23 cellular contexts compared by ENCODE assay signal in genomic region chr10:132369636-132370185, GRCh38. TPM values are rescaled to one million over a fixed set of nuclear protein-coding genes. Genes with fewer than 3 reads are reported as not detected.
DNase-seq lines count a peak whose midpoint lies in the region; ATAC-seq, FAIRE-seq and TF ChIP-seq lines count a peak whose summit lies in the region.
"Had no signal": no experiment of that assay in that cellular context is flagged by ENCODE, and none has a peak within 500 bp of the region (broad histone marks: within the 10 kb centered on the region; RNA-seq: fewer than 3 reads in every experiment).

No MANE protein-coding gene starts in this region.

- FAIRE-seq in HepG2 (lab: Jason Lieb, UNC): no peak
- FAIRE-seq: GM18507 had no signal

- in situ Hi-C loops in HepG2 (cut with HindIII; ENCODE audit: extremely low pct_ligation_motif_present, low pct_unique_long_range_greater_than_20kb): no loop called here

- CTCF ChIA-PET in HepG2 (lab: Yijun Ruan, JAX; ENCODE audit: low intra/inter-chr PET ratio, low total read pairs): no interaction called here

- TF ChIP-seq CTCF in right lobe of liver (IDR thresholded peaks at IDR 0.05) (no peak), HepG2 (CRISPR knock-in tag; IDR thresholded peaks at IDR 0.05) (no peak), lower lobe of right lung (IDR thresholded peaks at IDR 0.05) (no peak)

- H3K4me1 ChIP-seq in right lobe of liver (no peaks in the 10 kb centered on the region), HepG2 (ENCODE audit: insufficient read depth, low read length) (peaks cover 12% of the 10 kb centered on the region), lower lobe of right lung (peaks cover 1% of the 10 kb centered on the region), aorta (ENCODE audit: control insufficient read depth in 1 of 2, insufficient read depth in 2 of 2, low read length in 2 of 2) (no peaks in the 10 kb centered on the region)

- POLR2A ChIA-PET in HepG2 (lab: Yijun Ruan, JAX): no interaction called here

- TF ChIP-seq EP300 in HepG2 (IDR thresholded peaks at IDR 0.05; ENCODE audit: low read depth in 2 of 2, low read length in 2 of 2) (no peak), HepG2 (CRISPR knock-in tag; IDR thresholded peaks at IDR 0.05; ENCODE audit: borderline replicate concordance) (no peak)

- H3K9ac ChIP-seq in HepG2 (ENCODE audit: insufficient read depth, low read depth, low read length): no peak overlapping the region
- H3K9ac ChIP-seq: BLaER1 treated with 17β-estradiol and CSF1 and Interleukin-3, amounts not matched to agents 10 nM and 100 nM; GM23248; SK-N-SH had no signal

- no peak for TF ChIP-seq RAD21 in HepG2 (CRISPR knock-in tag; IDR thresholded peaks at IDR 0.05)

- H3K9me3 ChIP-seq in right lobe of liver (no peaks in the 10 kb centered on the region), HepG2 (ENCODE audit: low read length) (no peaks in the 10 kb centered on the region), lower lobe of right lung (no peaks in the 10 kb centered on the region), aorta (ENCODE audit: control insufficient read depth, low read length) (no peaks in the 10 kb centered on the region)
- H3K9me3 ChIP-seq: SK-N-SH had no signal

- H3K27ac ChIP-seq in right lobe of liver (no peak overlapping the region), HepG2 (ENCODE audit: extremely low read length, insufficient read depth, low read length) (no peak overlapping the region), lower lobe of right lung (no peak overlapping the region), aorta (ENCODE audit: low read depth in 1 of 2, low read length in 2 of 2) (no peak overlapping the region)
- H3K27ac ChIP-seq: 22Rv1; BLaER1 treated with 17β-estradiol and CSF1 and Interleukin-3, amounts not matched to agents 10 nM and 100 nM had no signal

- intact Hi-C loops in right lobe of liver (cut with DNase I): no loop called here
- intact Hi-C loops in HepG2 (cut with micrococcal nuclease; ENCODE audit: unreplicated experiment): no loop called here
- intact Hi-C loops in lower lobe of right lung (cut with DNase I): no loop called here
- intact Hi-C loops in aorta (cut with DNase I): no loop called here

- DNase-seq in NCI-H146 (lab: John Stamatoyannopoulos, UW) (peak; percentile 9), NCI-H146 treated with DMSO at 0.1 percent for 48 hours (lab: John Stamatoyannopoulos, UW; ENCODE audit: unreplicated experiment) (no peak), right lobe of liver (peak in 2 of 3 donors; percentile 22 to 26), HepG2 (ENCODE audit: low spot score) (no peak), lower lobe of right lung (peak; percentile 21), aorta (peak; percentile 18 to 65), NCI-H345 treated with DMSO at 0.1 percent for 48 hours (lab: John Stamatoyannopoulos, UW; ENCODE audit: unreplicated experiment) (no peak)
- DNase-seq: GDM1, Kasumi-1, NCI-H187 treated with DMSO at 0.1 percent for 48 hours, NCI-H2107, NCI-H2227 treated with DMSO at 0.1 percent for 48 hours, NCI-H510A treated with DMSO at 0.1 percent for 48 hours, OCI-M1, SIG-M5, SK-N-SH had no signal

- no peaks in the 10 kb centered on the region for H4K20me1 ChIP-seq in HepG2 (ENCODE audit: insufficient read depth, low read length)

- TF ChIP-seq POLR2A in right lobe of liver (IDR thresholded peaks at IDR 0.05): no peak
- TF ChIP-seq POLR2A in HepG2 (IDR thresholded peaks at IDR 0.05; ENCODE audit: insufficient read depth in 1 of 2, low read depth in 2 of 2, low read length in 2 of 2): no peak

- BruUV-seq in HepG2 (replicated peaks; lab: Mats Ljungman, UMichigan): no TSS peak

- H3K27me3 ChIP-seq in right lobe of liver (no peaks in the 10 kb centered on the region), HepG2 (ENCODE audit: control insufficient read depth in 1 of 2, insufficient read depth in 2 of 2, low read length in 2 of 2) (no peaks in the 10 kb centered on the region), lower lobe of right lung (ENCODE audit: low read depth) (no peaks in the 10 kb centered on the region), aorta (ENCODE audit: control insufficient read depth in 1 of 2, insufficient read depth in 2 of 2, low read length in 1 of 2) (no peaks in the 10 kb centered on the region)

- H3K79me2 ChIP-seq in HepG2 (ENCODE audit: insufficient read depth, low read length): no peaks in the 10 kb centered on the region

- H3K36me3 ChIP-seq in right lobe of liver: peaks cover 0 to 2% (median 1%) of the 10 kb centered on the region in 4 donors
- no peaks in the 10 kb centered on the region for H3K36me3 ChIP-seq in HepG2 (replicated peaks in 1 of 2; ENCODE audit: control insufficient read depth in 1 of 2, insufficient read depth in 2 of 2, low read length in 2 of 2)
- H3K36me3 ChIP-seq in lower lobe of right lung: peaks cover 23% of the 10 kb centered on the region
- H3K36me3 ChIP-seq in aorta (ENCODE audit: control insufficient read depth in 1 of 2, insufficient read depth in 2 of 2, low read length in 1 of 2): peaks cover 0 to 2% of the 10 kb centered on the region in 2 donors

- H3K4me3 ChIP-seq in right lobe of liver: no peak overlapping the region
- no peak overlapping the region for H3K4me3 ChIP-seq in HepG2 (replicated peaks in 1 of 3; ENCODE audit: insufficient read depth in 1 of 3, low read depth in 2 of 3, low read length in 3 of 3)
- H3K4me3 ChIP-seq in lower lobe of right lung: no peak overlapping the region
- H3K4me3 ChIP-seq in aorta (ENCODE audit: low read length in 2 of 2): no peak overlapping the region
- H3K4me3 ChIP-seq: BLaER1 treated with 17β-estradiol and CSF1 and Interleukin-3, amounts not matched to agents 10 nM and 100 nM; GM23248 had no signal

- WGBS in right lobe of liver (ENCODE audit: insufficient coverage, low coverage, low lambda C conversion rate, missing lambda C conversion rate): 89% methylated on average over 6 of the region's 13 CpGs
- WGBS in HepG2 (ENCODE audit: low lambda C conversion rate): 77% methylated on average over 12 of the region's 13 CpGs
- whole genome bisulfite sequencing in aorta, 2 donors: 90 to 93% methylated on average over 13 of the region's 13 CpGs

- H2AFZ ChIP-seq in HepG2 (ENCODE audit: low read length): no peak overlapping the region
- H2AFZ ChIP-seq: GM23248 had no signal

- no peak overlapping the region for H3K4me2 ChIP-seq in HepG2 (ENCODE audit: low read depth, low read length)
- H3K4me2 ChIP-seq: SK-N-SH had no signal

- no peak for ATAC-seq in right lobe of liver
- ATAC-seq in HepG2: no peak
- ATAC-seq in lower lobe of right lung: no peak
- ATAC-seq in aorta (ENCODE audit: low FRiP score): no peak
- no peak for ATAC-seq in HG03097 (IDR thresholded peaks at IDR 0.05; ENCODE audit: low FRiP score, unreplicated experiment)
- ATAC-seq: CD8-positive, alpha-beta T cell; HCT116 had no signal

RNA-seq across cellular contexts. Expression of gene PWWP2B, which starts 27.3 kb away (rescaled TPM):
- total RNA-seq in right lobe of liver (10 to 100 TPM in 1 of 6 experiments, 1 to 10 TPM in 5; 3.0 to 12.2 (median 5.1) TPM), HepG2 (2016; rRNA removed; fragmentation: Illumina TruSeq; extraction: Trizol) (3.5 and 4.7 TPM in 2 replicates), lower lobe of right lung (25.2 TPM), aorta (1 to 10 TPM; 6.8 to 8.7 TPM)
- total RNA-seq in HepG2 (2016; cell fraction: cytosol; rRNA removed; fragmentation: Illumina TruSeq; extraction: Trizol; ENCODE audit: low read depth): 1.3 and 1.8 TPM in 2 replicates
- 3.2 and 5.1 TPM in 2 replicates for total RNA-seq in HepG2 (2016; cell fraction: insoluble cytoplasmic fraction; rRNA removed; fragmentation: Illumina TruSeq; extraction: Trizol)
- total RNA-seq in HepG2 (2016; cell fraction: membrane; rRNA removed; fragmentation: Illumina TruSeq; extraction: Trizol): 3.2 and 3.7 TPM in 2 replicates
- total RNA-seq in HepG2 (2016; cell fraction: nucleus; rRNA removed; fragmentation: Illumina TruSeq; extraction: Trizol): 2.9 and 3.1 TPM in 2 replicates
- polyA plus RNA-seq in HepG2 (2011; rRNA removed) (2.3 and 3.7 TPM in 2 replicates), aorta (1 to 10 TPM; 2.0 to 3.6 TPM)
- polyA plus RNA-seq in HepG2 (2011; cell fraction: cytosol; rRNA removed): 3.1 and 4.4 TPM in 2 replicates
- 12.7 and 14.5 TPM in 2 replicates for polyA plus RNA-seq in HepG2 (2011; cell fraction: nucleus; rRNA removed)
- 2.3 and 4.1 TPM in 2 replicates for polyA plus RNA-seq in HepG2 (2012)
- 1.2 and 1.3 TPM in 2 replicates for polyA plus RNA-seq in HepG2 (2016; cell fraction: cytosol; fragmentation: Illumina TruSeq; extraction: Trizol; ENCODE audit: low read depth)
- polyA plus RNA-seq in HepG2 (2016; cell fraction: insoluble cytoplasmic fraction; fragmentation: Illumina TruSeq; extraction: Trizol; ENCODE audit: low read depth): 2.8 and 3.2 TPM in 2 replicates
- polyA plus RNA-seq in HepG2 (2016; cell fraction: membrane; fragmentation: Illumina TruSeq; extraction: Trizol; ENCODE audit: low read depth): 2.2 and 2.3 TPM in 2 replicates
- 5.4 and 5.6 TPM in 2 replicates for polyA plus RNA-seq in HepG2 (2016; cell fraction: nucleus; fragmentation: Illumina TruSeq; extraction: Trizol; ENCODE audit: insufficient read depth, low read depth)
- 3.9 and 6.3 TPM in 2 replicates for polyA minus RNA-seq in HepG2 (2011; rRNA and poly(A)+ RNA removed; ENCODE audit: low replicate concordance)
- 4.8 and 5.9 TPM in 2 replicates for polyA minus RNA-seq in HepG2 (2011; cell fraction: cytosol; rRNA and poly(A)+ RNA removed)
- polyA minus RNA-seq in HepG2 (2011; cell fraction: nucleus; rRNA and poly(A)+ RNA removed): 2.7 and 3.5 TPM in 2 replicates

RNA-seq across cellular contexts. Expression of gene LRRC27, which starts 37.7 kb away (rescaled TPM):
- total RNA-seq in right lobe of liver (1 to 10 TPM; 2.2 to 5.4 (median 3.2) TPM), HepG2 (2016; rRNA removed; fragmentation: Illumina TruSeq; extraction: Trizol) (3.9 and 4.6 TPM in 2 replicates), lower lobe of right lung (15.5 TPM), aorta (10 to 100 TPM in 1 of 2 donors, 1 to 10 TPM in 1; 4.6 to 11.7 TPM)
- 2.1 and 2.2 TPM in 2 replicates for total RNA-seq in HepG2 (2016; cell fraction: cytosol; rRNA removed; fragmentation: Illumina TruSeq; extraction: Trizol; ENCODE audit: low read depth)
- 3.2 and 4.3 TPM in 2 replicates for total RNA-seq in HepG2 (2016; cell fraction: insoluble cytoplasmic fraction; rRNA removed; fragmentation: Illumina TruSeq; extraction: Trizol)
- total RNA-seq in HepG2 (2016; cell fraction: membrane; rRNA removed; fragmentation: Illumina TruSeq; extraction: Trizol): 2.1 and 2.5 TPM in 2 replicates
- 5.9 and 7.5 TPM in 2 replicates for total RNA-seq in HepG2 (2016; cell fraction: nucleus; rRNA removed; fragmentation: Illumina TruSeq; extraction: Trizol)
- polyA plus RNA-seq in HepG2 (2011; rRNA removed) (4.2 and 4.3 TPM in 2 replicates), aorta (1 to 10 TPM; 3.1 to 9.0 TPM)
- 1.8 and 1.9 TPM in 2 replicates for polyA plus RNA-seq in HepG2 (2011; cell fraction: cytosol; rRNA removed)
- polyA plus RNA-seq in HepG2 (2011; cell fraction: nucleus; rRNA removed): 14.3 and 14.5 TPM in 2 replicates
- 3.2 and 3.6 TPM in 2 replicates for polyA plus RNA-seq in HepG2 (2012)
- polyA plus RNA-seq in HepG2 (2016; cell fraction: cytosol; fragmentation: Illumina TruSeq; extraction: Trizol; ENCODE audit: low read depth): 0.82 and 0.88 TPM in 2 replicates
- 3.6 and 4.7 TPM in 2 replicates for polyA plus RNA-seq in HepG2 (2016; cell fraction: insoluble cytoplasmic fraction; fragmentation: Illumina TruSeq; extraction: Trizol; ENCODE audit: low read depth)
- 2.6 and 2.7 TPM in 2 replicates for polyA plus RNA-seq in HepG2 (2016; cell fraction: membrane; fragmentation: Illumina TruSeq; extraction: Trizol; ENCODE audit: low read depth)
- polyA plus RNA-seq in HepG2 (2016; cell fraction: nucleus; fragmentation: Illumina TruSeq; extraction: Trizol; ENCODE audit: insufficient read depth, low read depth): 11.7 and 14.6 TPM in 2 replicates
- polyA minus RNA-seq in HepG2 (2011; rRNA and poly(A)+ RNA removed; ENCODE audit: low replicate concordance): 2.7 and 3.0 TPM in 2 replicates
- polyA minus RNA-seq in HepG2 (2011; cell fraction: cytosol; rRNA and poly(A)+ RNA removed): 0.88 and 1.4 TPM in 2 replicates
- polyA minus RNA-seq in HepG2 (2011; cell fraction: nucleus; rRNA and poly(A)+ RNA removed): 11.1 and 12.3 TPM in 2 replicates

Comparison
In these comparisons a context has a peak if more than half of its experiments do, and no peak if none do; other contexts are left out.
1. DNase-seq: peak in NCI-H146 (single experiment), right lobe of liver (2 of 3), lower lobe of right lung (single experiment) and aorta (2 of 2); none in NCI-H146 treated with DMSO at 0.1 percent for 48 hours (single experiment), HepG2 (single experiment) and NCI-H345 treated with DMSO at 0.1 percent for 48 hours (single experiment).